19 cellular contexts compared by ENCODE assay signal in genomic region chr15:52288986-52289385, GRCh38. TPM values are rescaled to one million over a fixed set of nuclear protein-coding genes. Genes with fewer than 3 reads are reported as not detected.
DNase-seq lines count a peak whose midpoint lies in the region; ATAC-seq and TF ChIP-seq lines count a peak whose summit lies in the region.
"Had no signal": no experiment of that assay in that cellular context is flagged by ENCODE, and none has a peak within 500 bp of the region (broad histone marks: within the 10 kb centered on the region; RNA-seq: fewer than 3 reads in every experiment).

No MANE protein-coding gene starts in this region.

- TF ChIP-seq CTCF in Panc1 (IDR thresholded peaks at IDR 0.05) (no peak), endothelial cell (IDR thresholded peaks at IDR 0.05; ENCODE audit: unreplicated experiment) (no peak), upper lobe of left lung (IDR thresholded peaks at IDR 0.05) (no peak), foreskin fibroblast (IDR thresholded peaks at IDR 0.05; ENCODE audit: low read depth, low read length) (no peak)

- no peak for ATAC-seq in Panc1
- no peak for ATAC-seq in upper lobe of left lung (ENCODE audit: low FRiP score in 2 of 2)
- no peak for ATAC-seq in GM18517 (IDR thresholded peaks at IDR 0.05; ENCODE audit: unreplicated experiment)
- ATAC-seq in esophagus mucosa = no peak
- ATAC-seq: activated CD8-positive, alpha-beta T cell treated with anti-CD3 and anti-CD28 coated beads for 36 hours; activated naive CD4-positive, alpha-beta T cell treated with anti-CD3 and anti-CD28 coated beads, Interleukin-2, amount 50 U/mL, for 72 hours; GM12878 had no signal

- H3K4me3 ChIP-seq in Panc1 (ENCODE audit: low read depth in 2 of 2, low read length in 2 of 2) = peak overlapping the region in 1 of 2 experiments; percentile 38; a peak in 3 of 4 replicates
- peak overlapping the region; percentile 6 for H3K4me3 ChIP-seq in mucosa of stomach (ENCODE audit: low read length)
- peak overlapping the region in 2 of 4 donors; percentile 5 to 16 for H3K4me3 ChIP-seq in upper lobe of left lung
- no peak overlapping the region for H3K4me3 ChIP-seq in foreskin fibroblast (ENCODE audit: low read depth in 1 of 2, low read length in 2 of 2)
- H3K4me3 ChIP-seq: GM12878 had no signal

- no peak overlapping the region for H3K27ac Mint-ChIP-seq in endothelial cell (ENCODE audit: unreplicated experiment)
- H3K27ac Mint-ChIP-seq: activated CD8-positive, alpha-beta T cell treated with anti-CD3 and anti-CD28 coated beads for 36 hours had no signal

- H3K4me1 ChIP-seq in Panc1 (ENCODE audit: control insufficient read depth, insufficient read depth, low read length) = peaks cover 54% of the 10 kb centered on the region
- peaks cover 59% of the 10 kb centered on the region for H3K4me1 ChIP-seq in mucosa of stomach (ENCODE audit: control insufficient read depth, insufficient read depth, low read length)
- peaks cover 4 to 33% (median 11%) of the 10 kb centered on the region in 4 donors for H3K4me1 ChIP-seq in upper lobe of left lung
- H3K4me1 ChIP-seq: BE2C had no signal

- H3K27ac ChIP-seq in Panc1 (ENCODE audit: low read length) (peak overlapping the region; percentile 92), upper lobe of left lung (peak overlapping the region; percentile 60 to 86 (median 77))
- H3K27ac ChIP-seq: WERI-Rb-1 had no signal

- H3K9me3 ChIP-seq in Panc1 (ENCODE audit: control insufficient read depth, insufficient read depth, low read depth, low read length) (no peaks in the 10 kb centered on the region), mucosa of stomach (ENCODE audit: control insufficient read depth, low read length) (no peaks in the 10 kb centered on the region), upper lobe of left lung (no peaks in the 10 kb centered on the region)
- H3K9me3 ChIP-seq: BE2C had no signal

- intact Hi-C loops in Panc1 (cut with micrococcal nuclease; ENCODE audit: unreplicated experiment) = no loop called here

- H3K4me3 Mint-ChIP-seq in endothelial cell (ENCODE audit: unreplicated experiment) = peak overlapping the region; percentile 12
- H3K4me3 Mint-ChIP-seq: activated CD8-positive, alpha-beta T cell treated with anti-CD3 and anti-CD28 coated beads for 36 hours; brain had no signal

- H3K36me3 ChIP-seq in Panc1 (ENCODE audit: control insufficient read depth, insufficient read depth, low read length) (no peaks in the 10 kb centered on the region), mucosa of stomach (ENCODE audit: control insufficient read depth, insufficient read depth, low read length) (no peaks in the 10 kb centered on the region), upper lobe of left lung (no peaks in the 10 kb centered on the region)
- H3K36me3 ChIP-seq: BE2C had no signal

- DNase-seq in Panc1 (ENCODE audit: low read depth, low spot score) (no peak), endothelial cell (ENCODE audit: low spot score) (no peak), upper lobe of left lung (no peak), foreskin fibroblast (no peak), DMS53 (lab: John Stamatoyannopoulos, UW) (no peak)
- DNase-seq: activated CD8-positive, alpha-beta T cell treated with anti-CD3 and anti-CD28 coated beads for 36 hours; activated T-cell treated with anti-CD3 and anti-CD28 coated beads, Interleukin-2, amount 50 U/mL, for 48 hours; BE2C; GDM1; islet precursor cell; NCI-H1092 treated with DMSO at 0.1 percent for 48 hours; NCI-H2081 treated with DMSO at 0.1 percent for 48 hours; WERI-Rb-1 had no signal

- WGBS in upper lobe of left lung, 2 donors = 73 to 88% methylated on average over 5 of the region's 5 CpGs

- POLR2A ChIA-PET in Panc1 (lab: Charles Lee) = interaction anchor here (1.1 kb wide), 1 partner anchor 32 kb away, joined by 8 read pairs; no protein-coding TSS in a partner anchor

- no peak for TF ChIP-seq EP300 in upper lobe of left lung (IDR thresholded peaks at IDR 0.05)

- peaks cover 5% of the 10 kb centered on the region for H3K4me1 Mint-ChIP-seq in endothelial cell (ENCODE audit: unreplicated experiment)
- H3K4me1 Mint-ChIP-seq: brain had no signal

- H3K9me3 Mint-ChIP-seq in endothelial cell (ENCODE audit: unreplicated experiment) = no peaks in the 10 kb centered on the region
- H3K9me3 Mint-ChIP-seq: activated CD8-positive, alpha-beta T cell treated with anti-CD3 and anti-CD28 coated beads for 36 hours; activated naive CD4-positive, alpha-beta T cell treated with anti-CD3 and anti-CD28 coated beads, Interleukin-2, amount 50 U/mL, for 72 hours had no signal

- no peak for TF ChIP-seq POLR2A in upper lobe of left lung (IDR thresholded peaks at IDR 0.05)

- peaks cover 9% of the 10 kb centered on the region for H3K36me3 Mint-ChIP-seq in endothelial cell (ENCODE audit: low read depth, unreplicated experiment)
- H3K36me3 Mint-ChIP-seq: activated naive CD4-positive, alpha-beta T cell treated with anti-CD3 and anti-CD28 coated beads, Interleukin-2, amount 50 U/mL, for 72 hours had no signal

- CTCF ChIA-PET in Panc1 (lab: Charles Lee) = no interaction called here

- no TSS peak for BruUV-seq in Panc1 (replicated peaks; lab: Mats Ljungman, UMichigan)

- peak overlapping the region; percentile 63 for H3K9ac ChIP-seq in mucosa of stomach (ENCODE audit: low read length)

- in situ Hi-C loops in Panc1 (cut with HindIII; ENCODE audit: low pct_unique_long_range_greater_than_20kb, low sequenced_read_pairs) = no loop called here

- H3K27me3 ChIP-seq in Panc1 (ENCODE audit: control insufficient read depth, insufficient read depth, low read length) (no peaks in the 10 kb centered on the region), mucosa of stomach (ENCODE audit: control insufficient read depth, insufficient read depth, low read length) (peaks cover 4% of the 10 kb centered on the region), upper lobe of left lung (peaks cover 0 to 3% (median 0%) of the 10 kb centered on the region in 4 donors)

- H3K27me3 Mint-ChIP-seq in endothelial cell (ENCODE audit: unreplicated experiment) = peaks cover 10% of the 10 kb centered on the region

RNA-seq across cellular contexts. Expression of gene MYO5C, which starts 6.6 kb away (rescaled TPM):
- total RNA-seq in Panc1 (2021; ENCODE audit: unreplicated experiment) (28.2 TPM), endothelial cell (ENCODE audit: unreplicated experiment) (22.9 TPM), upper lobe of left lung (100 to 1,000 TPM in 2 of 6 donors, 10 to 100 TPM in 4; 59.9 to 128 (median 84.5) TPM), esophagus mucosa (19.7 TPM)
- 10.3 TPM for polyA plus RNA-seq in Panc1 (2012; ENCODE audit: insufficient read length)
